Comparison of ENCODE assay signal across 8 cellular contexts in genomic region chr19:49442793-49443365, GRCh38. TPM values are rescaled to one million over a fixed set of nuclear protein-coding genes. Genes with fewer than 3 reads are reported as not detected.
A peak's percentile ranks its signal among the peaks of the same experiment; 100 is the strongest.
DNase-seq lines count a peak whose midpoint lies in the region; ATAC-seq, FAIRE-seq and TF ChIP-seq lines count a peak whose summit lies in the region.

No MANE protein-coding gene starts in this region.

- no peak for FAIRE-seq in H54 (lab: Jason Lieb, UNC)

- peak overlapping the region; percentile 39; the same call in 1 of the 2 replicates for H3K27ac ChIP-seq in DOHH2 (ENCODE audit: low read depth, low read length)

- ATAC-seq in HG02852 (IDR thresholded peaks at IDR 0.05; ENCODE audit: unreplicated experiment), result no peak

- TF ChIP-seq POLR2A in H54 (IDR thresholded peaks at IDR 0.05; ENCODE audit: low read depth, low read length), result 0 out of 2 replicates have a peak, but pooled peaks have one; percentile 13
- no peak for TF ChIP-seq POLR2A in NB4 (IDR thresholded peaks at IDR 0.05; ENCODE audit: extremely low read depth, insufficient read length)

- H4K20me1 ChIP-seq in DOHH2 (ENCODE audit: control insufficient read depth, insufficient read depth, low read depth, low read length), result no peaks in the 10 kb centered on the region

- DNase-seq in H54 (ENCODE audit: insufficient read length, low spot score) (peak; percentile 98), NB4 (ENCODE audit: low read depth) (peak; percentile 67), T-helper 9 cell (peak; percentile 43), cerebellar cortex (ENCODE audit: low spot score) (peak; percentile 88), kidney epithelial cell (ENCODE audit: low read depth) (peak; percentile 29)
- peak; percentile 81 for DNase-seq in stimulated activated CD4-positive, alpha-beta T cell treated with anti-CD3 and anti-CD28 coated beads, Interleukin-15, amount 100 ng/mL, for 24 hours

- H3K4me3 ChIP-seq in DOHH2 (ENCODE audit: low read length) (peak overlapping the region; percentile 88), NB4 (ENCODE audit: low read depth, low read length) (peak overlapping the region; percentile 36), kidney epithelial cell (ENCODE audit: low read depth, low read length) (peak overlapping the region; percentile 63)

- H3K36me3 ChIP-seq in DOHH2 (ENCODE audit: control insufficient read depth, low read length) (peaks cover 16% of the 10 kb centered on the region), kidney epithelial cell (ENCODE audit: control insufficient read depth, insufficient read depth, low read length) (no peaks in the 10 kb centered on the region)

- TF ChIP-seq CTCF in DOHH2 (IDR thresholded peaks at IDR 0.05; ENCODE audit: low read depth, low read length, poor library complexity, severe bottlenecking) (no peak), NB4 (IDR thresholded peaks at IDR 0.05; ENCODE audit: low read depth, low read length) (no peak), kidney epithelial cell (IDR thresholded peaks at IDR 0.05; ENCODE audit: insufficient read depth, low read length, poor library complexity, severe bottlenecking) (no peak)

- no peaks in the 10 kb centered on the region; the same call in 1 of the 2 replicates for H3K79me2 ChIP-seq in DOHH2 (ENCODE audit: control insufficient read depth, low read length)

- peaks cover 9% of the 10 kb centered on the region for H3F3A ChIP-seq in DOHH2 (ENCODE audit: control insufficient read depth, insufficient read depth)

- H3K27me3 ChIP-seq in DOHH2 (ENCODE audit: control insufficient read depth, low read length), result peaks cover 41% of the 10 kb centered on the region
- peaks cover 47% of the 10 kb centered on the region for H3K27me3 ChIP-seq in kidney epithelial cell (ENCODE audit: control insufficient read depth, insufficient read depth, low read length)

- H3K9me3 ChIP-seq in DOHH2 (ENCODE audit: control insufficient read depth, insufficient read depth, low read length), result no peaks in the 10 kb centered on the region

- no peaks in the 10 kb centered on the region for H3K9me2 ChIP-seq in DOHH2 (replicated peaks; ENCODE audit: control insufficient read depth, low read length)

- peaks cover 23% of the 10 kb centered on the region for H3K4me1 ChIP-seq in DOHH2 (ENCODE audit: control insufficient read depth, low read length)

- peak overlapping the region; percentile 99 for H3K4me2 ChIP-seq in DOHH2 (ENCODE audit: low read length)

RNA-seq across cellular contexts. Expression of gene SLC17A7, which starts 1.6 kb away (rescaled TPM):
- total RNA-seq in kidney epithelial cell, result 0.07 TPM in 1 of 2 replicates, not detected in the other

RNA-seq across cellular contexts. Expression of gene PIH1D1, which starts 8.7 kb away (rescaled TPM):
- total RNA-seq in kidney epithelial cell, result 101 and 108 TPM in 2 replicates

RNA-seq across cellular contexts. Expression of gene ALDH16A1, which starts 10.1 kb away (rescaled TPM):
- 21.8 and 32.9 TPM in 2 replicates for total RNA-seq in kidney epithelial cell

RNA-seq across cellular contexts. Expression of gene GFY, which starts 17.7 kb away (rescaled TPM):
- not detected in 2 replicates for total RNA-seq in kidney epithelial cell

RNA-seq across cellular contexts. Expression of gene PTH2, which starts 19.6 kb away (rescaled TPM):
- total RNA-seq in kidney epithelial cell, result not detected in 2 replicates

Comparison
In these comparisons a context has a peak if more than half of its experiments do, and no peak if none do; other contexts are left out.
1. H3K4me3 ChIP-seq: peak in every context shown above with its lines; median percentile 88 in DOHH2; 63 in kidney epithelial cell; 36 in NB4.
2. DNase-seq: peak in every context shown above with its lines; median percentile 98 in H54; 88 in cerebellar cortex; 81 in stimulated activated CD4-positive, alpha-beta T cell treated with anti-CD3 and anti-CD28 coated beads, Interleukin-15, amount 100 ng/mL, for 24 hours; 67 in NB4; 43 in T-helper 9 cell; 29 in kidney epithelial cell.